22 cellular contexts compared by ENCODE assay signal in the genomic region with DNA sequence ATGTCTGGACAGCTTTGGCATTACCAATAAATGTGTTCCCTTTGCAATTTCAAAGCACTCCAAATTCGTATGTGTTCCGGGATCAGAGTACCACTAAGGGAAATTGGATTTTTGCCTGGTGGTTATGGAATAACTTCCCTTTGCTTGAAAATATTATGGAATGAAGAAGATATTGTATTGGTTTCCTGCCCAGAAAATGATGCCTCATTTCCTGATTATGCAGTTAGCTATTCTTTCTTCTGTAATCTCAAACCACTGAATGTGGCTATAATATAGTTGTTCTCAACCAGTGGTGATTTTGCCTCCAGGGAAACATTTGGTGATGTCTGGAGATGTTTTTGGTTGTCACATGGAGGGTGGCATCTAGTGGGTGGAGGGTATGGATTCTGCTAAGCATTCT.
DNase-seq lines count a peak whose midpoint lies in the region; FAIRE-seq and TF ChIP-seq lines count a peak whose summit lies in the region.
"Had no signal": no experiment of that assay in that cellular context is flagged by ENCODE, and none has a peak within 500 bp of the region (broad histone marks: within the 10 kb centered on the region; RNA-seq: fewer than 3 reads in every experiment).

No MANE protein-coding gene starts in this region.

- H2AFZ ChIP-seq in astrocyte (ENCODE audit: low read depth, low read length), result no peak overlapping the region

- TF ChIP-seq CTCF in astrocyte (IDR thresholded peaks at IDR 0.05; ENCODE audit: insufficient read depth, low read depth, low read length) (no peak), sigmoid colon (IDR thresholded peaks at IDR 0.05) (no peak), colonic mucosa (IDR thresholded peaks at IDR 0.05) (no peak)

- H3K79me2 ChIP-seq in astrocyte (ENCODE audit: insufficient read depth, low read length), result no peaks in the 10 kb centered on the region

- H3K27ac ChIP-seq in astrocyte (ENCODE audit: low read depth, low read length) (no peak overlapping the region), sigmoid colon (peak overlapping the region; percentile 37 to 78 (median 62)), colonic mucosa (no peak overlapping the region)
- H3K27ac ChIP-seq: adrenal gland, KMS-11, SJCRH30 had no signal

- H3K4me3 ChIP-seq in astrocyte (ENCODE audit: insufficient read depth, low read depth, low read length), result no peak overlapping the region
- H3K4me3 ChIP-seq in sigmoid colon, result no peak overlapping the region
- H3K4me3 ChIP-seq in colonic mucosa, result no peak overlapping the region
- H3K4me3 ChIP-seq: adrenal gland, SJCRH30 had no signal

- H3K27ac Mint-ChIP-seq in astrocyte (ENCODE audit: unreplicated experiment), result no peak overlapping the region
- H3K27ac Mint-ChIP-seq: B cell; T-helper 2 cell treated with Interferon-gamma antibody and Interleukin-4, amounts not matched to agents 5 μg/mL and 100 μg/mL, for 36 hours had no signal

- H4K20me1 ChIP-seq in astrocyte (ENCODE audit: insufficient read depth, low read length), result no peaks in the 10 kb centered on the region

- H3K36me3 Mint-ChIP-seq in astrocyte (ENCODE audit: low read depth, unreplicated experiment), result no peaks in the 10 kb centered on the region

- H3K9ac ChIP-seq in astrocyte (ENCODE audit: low read length), result no peak overlapping the region
- H3K9ac ChIP-seq in colonic mucosa (ENCODE audit: low read depth in 2 of 2, low read length in 2 of 2), result no peak overlapping the region
- H3K9ac ChIP-seq: KMS-11 had no signal

- H3K9me3 Mint-ChIP-seq in astrocyte (ENCODE audit: unreplicated experiment), result no peaks in the 10 kb centered on the region

- no peaks in the 10 kb centered on the region for H3K27me3 ChIP-seq in astrocyte (ENCODE audit: insufficient read depth, low read length)
- no peaks in the 10 kb centered on the region for H3K27me3 ChIP-seq in sigmoid colon
- no peaks in the 10 kb centered on the region for H3K27me3 ChIP-seq in colonic mucosa
- H3K27me3 ChIP-seq: adrenal gland, SJCRH30 had no signal

- H3K4me1 ChIP-seq in astrocyte (ENCODE audit: insufficient read depth, low read length) (peaks cover 25% of the 10 kb centered on the region), sigmoid colon (peaks cover 0 to 84% (median 62%) of the 10 kb centered on the region in 4 donors), colonic mucosa (no peaks in the 10 kb centered on the region)
- H3K4me1 ChIP-seq: adrenal gland, SJCRH30 had no signal

- H3K4me1 Mint-ChIP-seq in astrocyte (ENCODE audit: low read depth, unreplicated experiment), result peaks cover 27% of the 10 kb centered on the region
- H3K4me1 Mint-ChIP-seq: B cell had no signal

- intact Hi-C loops in sigmoid colon (cut with DNase I) (loop anchor here (10.0 kb wide), 1 partner anchor 108 kb away; no protein-coding TSS in a partner anchor), colonic mucosa (cut with DNase I) (no loop called here)

- DNase-seq in H54 (ENCODE audit: insufficient read length, low spot score) (no peak), astrocyte (ENCODE audit: low read depth) (peak; percentile 82), fibroblast of peridontal ligament (ENCODE audit: extremely low read depth) (peak; percentile 2), sigmoid colon (no peak), HUDEP-2 (lab: John Stamatoyannopoulos, UW; ENCODE audit: unreplicated experiment in 76 of 76) (no peak), putamen (ENCODE audit: low spot score) (no peak), colonic mucosa (no peak), inferior parietal cortex (ENCODE audit: extremely low spot score) (no peak)
- DNase-seq: activated CD4-positive, CD25-positive, alpha-beta regulatory T cell treated with anti-CD3 and anti-CD28 coated beads, Interleukin-2, amount 50 U/mL, for 72 hours; adrenal gland; Caco-2; head of caudate nucleus; kidney; midbrain; NCI-H1105; NCI-H69; SJCRH30; stimulated activated CD4-positive, alpha-beta T cell treated with anti-CD3 and anti-CD28 coated beads, Interleukin-2, amount 100 ng/mL, for 48 hours had no signal

- no peaks in the 10 kb centered on the region for H3K27me3 Mint-ChIP-seq in astrocyte (ENCODE audit: low read depth, unreplicated experiment)
- H3K27me3 Mint-ChIP-seq: B cell had no signal

- H3K4me2 ChIP-seq in astrocyte (ENCODE audit: low read length), result peak overlapping the region; percentile 19
- H3K4me2 ChIP-seq: KMS-11 had no signal

- 25 to 63% methylated on average over 2 of the region's 2 CpGs for whole genome bisulfite sequencing in sigmoid colon, 2 donors

- no peak for TF ChIP-seq EP300 in sigmoid colon (IDR thresholded peaks at IDR 0.05)

- FAIRE-seq in H54 (lab: Jason Lieb, UNC) (peak; percentile 33), astrocyte (lab: Jason Lieb, UNC) (no peak)
- FAIRE-seq: colon, kidney had no signal

- H3K36me3 ChIP-seq in astrocyte (ENCODE audit: insufficient read depth, low read length) (no peaks in the 10 kb centered on the region), sigmoid colon (no peaks in the 10 kb centered on the region), colonic mucosa (no peaks in the 10 kb centered on the region)
- H3K36me3 ChIP-seq: adrenal gland had no signal

- H3K9me3 ChIP-seq in astrocyte (ENCODE audit: insufficient read depth, low read depth, low read length), result no peaks in the 10 kb centered on the region
- H3K9me3 ChIP-seq in sigmoid colon, result no peaks in the 10 kb centered on the region
- no peaks in the 10 kb centered on the region for H3K9me3 ChIP-seq in colonic mucosa
- H3K9me3 ChIP-seq: adrenal gland, Caco-2, SJCRH30 had no signal

- H3K4me3 Mint-ChIP-seq in astrocyte (ENCODE audit: unreplicated experiment), result no peak overlapping the region
- H3K4me3 Mint-ChIP-seq: B cell; T-helper 2 cell treated with Interferon-gamma antibody and Interleukin-4, amounts not matched to agents 5 μg/mL and 100 μg/mL, for 36 hours had no signal

- TF ChIP-seq POLR2A in H54 (IDR thresholded peaks at IDR 0.05; ENCODE audit: low read depth, low read length) (no peak), sigmoid colon (IDR thresholded peaks at IDR 0.05) (no peak)

Comparison
In these comparisons a context has a peak if more than half of its experiments do, and no peak if none do; other contexts are left out.
1. DNase-seq: peak in astrocyte (single experiment) and fibroblast of peridontal ligament (single experiment); none in H54 (single experiment), sigmoid colon (single experiment), HUDEP-2 (0 of 76), putamen (single experiment), colonic mucosa (single experiment) and inferior parietal cortex (single experiment).
2. H3K27ac ChIP-seq: peak in sigmoid colon (4 of 4); none in astrocyte (single experiment) and colonic mucosa (single experiment).